In genomic region chr14:99541677-99542470, GRCh38 we compare ENCODE assay signal across 9 cellular contexts.
DNase-seq lines count a peak whose midpoint lies in the region; ATAC-seq and TF ChIP-seq lines count a peak whose summit lies in the region.
"Had no signal": no experiment of that assay in that cellular context is flagged by ENCODE, and none has a peak within 500 bp of the region (broad histone marks: within the 10 kb centered on the region; RNA-seq: fewer than 3 reads in every experiment).

No MANE protein-coding gene starts in this region.

- H3K36me3 ChIP-seq in BE2C (no peaks in the 10 kb centered on the region; the same call in 1 of the 2 replicates), SJCRH30 (no peaks in the 10 kb centered on the region), gastroesophageal sphincter (no peaks in the 10 kb centered on the region)

- H3K27me3 ChIP-seq in BE2C (no peaks in the 10 kb centered on the region), SJCRH30 (no peaks in the 10 kb centered on the region), gastroesophageal sphincter (no peaks in the 10 kb centered on the region)

- no peak overlapping the region for H3K27ac ChIP-seq in SJCRH30
- peak overlapping the region in 3 of 4 donors; percentile 6 to 82 (median 80) for H3K27ac ChIP-seq in gastroesophageal sphincter

- TF ChIP-seq EP300 in gastroesophageal sphincter (IDR thresholded peaks at IDR 0.05): no peak

- no peaks in the 10 kb centered on the region for H3K9me3 ChIP-seq in BE2C
- H3K9me3 ChIP-seq in SJCRH30 (replicated peaks): no peaks in the 10 kb centered on the region
- no peaks in the 10 kb centered on the region for H3K9me3 ChIP-seq in gastroesophageal sphincter

- TF ChIP-seq CTCF in BE2C (IDR thresholded peaks at IDR 0.05; ENCODE audit: low read depth, low read length) (no peak), gastroesophageal sphincter (IDR thresholded peaks at IDR 0.05) (no peak)

- no peak for ATAC-seq in gastroesophageal sphincter
- no peak for ATAC-seq in GM19324 (IDR thresholded peaks at IDR 0.05; ENCODE audit: low FRiP score, unreplicated experiment)
- no peak for ATAC-seq in HG02840 (IDR thresholded peaks at IDR 0.05; ENCODE audit: low FRiP score, unreplicated experiment)
- ATAC-seq in GM18517 (IDR thresholded peaks at IDR 0.05; ENCODE audit: unreplicated experiment): no peak

- WGBS in gastroesophageal sphincter (ENCODE audit: low coverage in 1 of 2), 2 donors: 84 to 91% methylated on average over 5 to 10 of the region's 18 CpGs

- peak; percentile 73 for DNase-seq in BE2C
- peak; percentile 55 for DNase-seq in HT1080 (ENCODE audit: low read depth)
- DNase-seq in SJCRH30: peak; percentile 40 to 66
- DNase-seq in AG20443 (ENCODE audit: low spot score): no peak
- DNase-seq: NCI-H2029 had no signal

- H3K4me1 ChIP-seq in BE2C (peaks cover 82% of the 10 kb centered on the region), SJCRH30 (peaks cover 48% of the 10 kb centered on the region), gastroesophageal sphincter (peaks cover 0 to 98% (median 30%) of the 10 kb centered on the region in 3 donors)

- H3K4me3 ChIP-seq in BE2C (ENCODE audit: low read depth, low read length) (no peak overlapping the region), SJCRH30 (no peak overlapping the region), gastroesophageal sphincter (no peak overlapping the region)

- TF ChIP-seq POLR2A in gastroesophageal sphincter (IDR thresholded peaks at IDR 0.05): no peak
